In the genomic region with DNA sequence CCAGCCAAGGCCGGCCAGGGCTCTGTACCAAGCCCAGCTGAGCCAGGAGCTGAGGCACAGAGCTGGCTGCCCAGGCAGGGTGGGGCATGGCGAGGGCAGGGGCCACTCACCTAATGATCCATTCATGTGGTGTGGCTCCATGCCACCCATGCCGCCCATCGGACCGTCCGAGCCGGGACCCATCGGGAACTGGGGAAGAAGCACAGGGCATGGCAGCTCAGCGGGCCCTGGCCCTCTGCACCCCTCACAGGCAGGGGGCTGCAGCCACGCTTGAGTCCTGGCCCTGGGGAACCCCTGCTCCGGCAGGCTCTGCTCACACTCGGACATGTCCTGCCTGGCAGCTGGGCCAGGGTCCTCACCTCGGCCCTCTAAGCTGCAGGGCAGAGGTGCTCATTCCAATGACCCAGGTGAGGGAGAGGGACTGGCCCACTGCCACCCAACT, we compare ENCODE assay signal across 1 cellular context.
TF ChIP-seq lines count a peak whose summit lies in the region.

No MANE protein-coding gene starts in this region.

TF ChIP-seq in K562, 482 proteins besides CTCF, POLR2A, EP300 and RAD21:
- TF ChIP-seq POLR2G (IDR thresholded peaks at IDR 0.05; ENCODE audit: low read depth, low read length) (peak; percentile 57; the same call in 1 of the 2 replicates), RBM22 (IDR thresholded peaks at IDR 0.05; ENCODE audit: low read depth, low read length, poor library complexity, severe bottlenecking) (peak; percentile 93)
- TF ChIP-seq, protein P1, sequence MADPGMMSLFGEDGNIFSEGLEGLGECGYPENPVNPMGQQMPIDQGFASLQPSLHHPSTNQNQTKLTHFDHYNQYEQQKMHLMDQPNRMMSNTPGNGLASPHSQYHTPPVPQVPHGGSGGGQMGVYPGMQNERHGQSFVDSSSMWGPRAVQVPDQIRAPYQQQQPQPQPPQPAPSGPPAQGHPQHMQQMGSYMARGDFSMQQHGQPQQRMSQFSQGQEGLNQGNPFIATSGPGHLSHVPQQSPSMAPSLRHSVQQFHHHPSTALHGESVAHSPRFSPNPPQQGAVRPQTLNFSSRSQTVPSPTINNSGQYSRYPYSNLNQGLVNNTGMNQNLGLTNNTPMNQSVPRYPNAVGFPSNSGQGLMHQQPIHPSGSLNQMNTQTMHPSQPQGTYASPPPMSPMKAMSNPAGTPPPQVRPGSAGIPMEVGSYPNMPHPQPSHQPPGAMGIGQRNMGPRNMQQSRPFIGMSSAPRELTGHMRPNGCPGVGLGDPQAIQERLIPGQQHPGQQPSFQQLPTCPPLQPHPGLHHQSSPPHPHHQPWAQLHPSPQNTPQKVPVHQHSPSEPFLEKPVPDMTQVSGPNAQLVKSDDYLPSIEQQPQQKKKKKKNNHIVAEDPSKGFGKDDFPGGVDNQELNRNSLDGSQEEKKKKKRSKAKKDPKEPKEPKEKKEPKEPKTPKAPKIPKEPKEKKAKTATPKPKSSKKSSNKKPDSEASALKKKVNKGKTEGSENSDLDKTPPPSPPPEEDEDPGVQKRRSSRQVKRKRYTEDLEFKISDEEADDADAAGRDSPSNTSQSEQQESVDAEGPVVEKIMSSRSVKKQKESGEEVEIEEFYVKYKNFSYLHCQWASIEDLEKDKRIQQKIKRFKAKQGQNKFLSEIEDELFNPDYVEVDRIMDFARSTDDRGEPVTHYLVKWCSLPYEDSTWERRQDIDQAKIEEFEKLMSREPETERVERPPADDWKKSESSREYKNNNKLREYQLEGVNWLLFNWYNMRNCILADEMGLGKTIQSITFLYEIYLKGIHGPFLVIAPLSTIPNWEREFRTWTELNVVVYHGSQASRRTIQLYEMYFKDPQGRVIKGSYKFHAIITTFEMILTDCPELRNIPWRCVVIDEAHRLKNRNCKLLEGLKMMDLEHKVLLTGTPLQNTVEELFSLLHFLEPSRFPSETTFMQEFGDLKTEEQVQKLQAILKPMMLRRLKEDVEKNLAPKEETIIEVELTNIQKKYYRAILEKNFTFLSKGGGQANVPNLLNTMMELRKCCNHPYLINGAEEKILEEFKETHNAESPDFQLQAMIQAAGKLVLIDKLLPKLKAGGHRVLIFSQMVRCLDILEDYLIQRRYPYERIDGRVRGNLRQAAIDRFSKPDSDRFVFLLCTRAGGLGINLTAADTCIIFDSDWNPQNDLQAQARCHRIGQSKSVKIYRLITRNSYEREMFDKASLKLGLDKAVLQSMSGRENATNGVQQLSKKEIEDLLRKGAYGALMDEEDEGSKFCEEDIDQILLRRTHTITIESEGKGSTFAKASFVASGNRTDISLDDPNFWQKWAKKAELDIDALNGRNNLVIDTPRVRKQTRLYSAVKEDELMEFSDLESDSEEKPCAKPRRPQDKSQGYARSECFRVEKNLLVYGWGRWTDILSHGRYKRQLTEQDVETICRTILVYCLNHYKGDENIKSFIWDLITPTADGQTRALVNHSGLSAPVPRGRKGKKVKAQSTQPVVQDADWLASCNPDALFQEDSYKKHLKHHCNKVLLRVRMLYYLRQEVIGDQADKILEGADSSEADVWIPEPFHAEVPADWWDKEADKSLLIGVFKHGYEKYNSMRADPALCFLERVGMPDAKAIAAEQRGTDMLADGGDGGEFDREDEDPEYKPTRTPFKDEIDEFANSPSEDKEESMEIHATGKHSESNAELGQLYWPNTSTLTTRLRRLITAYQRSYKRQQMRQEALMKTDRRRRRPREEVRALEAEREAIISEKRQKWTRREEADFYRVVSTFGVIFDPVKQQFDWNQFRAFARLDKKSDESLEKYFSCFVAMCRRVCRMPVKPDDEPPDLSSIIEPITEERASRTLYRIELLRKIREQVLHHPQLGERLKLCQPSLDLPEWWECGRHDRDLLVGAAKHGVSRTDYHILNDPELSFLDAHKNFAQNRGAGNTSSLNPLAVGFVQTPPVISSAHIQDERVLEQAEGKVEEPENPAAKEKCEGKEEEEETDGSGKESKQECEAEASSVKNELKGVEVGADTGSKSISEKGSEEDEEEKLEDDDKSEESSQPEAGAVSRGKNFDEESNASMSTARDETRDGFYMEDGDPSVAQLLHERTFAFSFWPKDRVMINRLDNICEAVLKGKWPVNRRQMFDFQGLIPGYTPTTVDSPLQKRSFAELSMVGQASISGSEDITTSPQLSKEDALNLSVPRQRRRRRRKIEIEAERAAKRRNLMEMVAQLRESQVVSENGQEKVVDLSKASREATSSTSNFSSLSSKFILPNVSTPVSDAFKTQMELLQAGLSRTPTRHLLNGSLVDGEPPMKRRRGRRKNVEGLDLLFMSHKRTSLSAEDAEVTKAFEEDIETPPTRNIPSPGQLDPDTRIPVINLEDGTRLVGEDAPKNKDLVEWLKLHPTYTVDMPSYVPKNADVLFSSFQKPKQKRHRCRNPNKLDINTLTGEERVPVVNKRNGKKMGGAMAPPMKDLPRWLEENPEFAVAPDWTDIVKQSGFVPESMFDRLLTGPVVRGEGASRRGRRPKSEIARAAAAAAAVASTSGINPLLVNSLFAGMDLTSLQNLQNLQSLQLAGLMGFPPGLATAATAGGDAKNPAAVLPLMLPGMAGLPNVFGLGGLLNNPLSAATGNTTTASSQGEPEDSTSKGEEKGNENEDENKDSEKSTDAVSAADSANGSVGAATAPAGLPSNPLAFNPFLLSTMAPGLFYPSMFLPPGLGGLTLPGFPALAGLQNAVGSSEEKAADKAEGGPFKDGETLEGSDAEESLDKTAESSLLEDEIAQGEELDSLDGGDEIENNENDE (IDR thresholded peaks at IDR 0.05; ENCODE audit: low read depth, low read length): no peak
